In genomic region chr11:32070707-32071106, GRCh38 we compare ENCODE assay signal across 18 cellular contexts. TPM values are rescaled to one million over a fixed set of nuclear protein-coding genes. Genes with fewer than 3 reads are reported as not detected.
DNase-seq lines count a peak whose midpoint lies in the region; TF ChIP-seq lines count a peak whose summit lies in the region.
"Had no signal": no experiment of that assay in that cellular context is flagged by ENCODE, and none has a peak within 500 bp of the region (broad histone marks: within the 10 kb centered on the region; RNA-seq: fewer than 3 reads in every experiment).

No MANE protein-coding gene starts in this region.

- H3K4me1 Mint-ChIP-seq in neural progenitor cell: peaks cover 45% of the 10 kb centered on the region
- no peaks in the 10 kb centered on the region for H3K4me1 Mint-ChIP-seq in activated naive CD8-positive, alpha-beta T cell treated with anti-CD3 and anti-CD28 coated beads for 36 hours
- H3K4me1 Mint-ChIP-seq: B cell had no signal

- H3K27ac ChIP-seq in HEK293 (ENCODE audit: extremely low read depth, low read depth, low read length) (no peak overlapping the region), PC-9 (no peak overlapping the region), neural progenitor cell (no peak overlapping the region)
- H3K27ac ChIP-seq: 22Rv1, A549, C4-2B had no signal

- H3K9me3 ChIP-seq in HEK293 (ENCODE audit: control insufficient read depth, insufficient read depth, low read depth, low read length) (no peaks in the 10 kb centered on the region), PC-9 (ENCODE audit: insufficient read depth, low read depth) (no peaks in the 10 kb centered on the region), neural progenitor cell (ENCODE audit: low read depth) (no peaks in the 10 kb centered on the region)
- H3K9me3 ChIP-seq: A549, Caco-2 had no signal

- H3K27ac Mint-ChIP-seq in neural progenitor cell: no peak overlapping the region
- H3K27ac Mint-ChIP-seq in activated naive CD8-positive, alpha-beta T cell treated with anti-CD3 and anti-CD28 coated beads for 36 hours: no peak overlapping the region
- H3K27ac Mint-ChIP-seq: B cell; CD4-positive, alpha-beta T cell; CD8-positive, alpha-beta T cell had no signal

- H3K36me3 ChIP-seq in HEK293 (ENCODE audit: control insufficient read depth in 2 of 2, insufficient read depth in 1 of 2, low read length in 2 of 2) (no peaks in the 10 kb centered on the region), PC-9 (ENCODE audit: low read depth) (no peaks in the 10 kb centered on the region), neural progenitor cell (no peaks in the 10 kb centered on the region)
- H3K36me3 ChIP-seq: BLaER1 treated with 17β-estradiol and CSF1 and Interleukin-3, amounts not matched to agents 10 nM and 100 nM had no signal

- H3K4me3 Mint-ChIP-seq in neural progenitor cell: no peak overlapping the region
- no peak overlapping the region for H3K4me3 Mint-ChIP-seq in activated naive CD8-positive, alpha-beta T cell treated with anti-CD3 and anti-CD28 coated beads for 36 hours
- H3K4me3 Mint-ChIP-seq: B cell; CD4-positive, alpha-beta T cell; CD8-positive, alpha-beta T cell had no signal

- no peaks in the 10 kb centered on the region for H3K9me3 Mint-ChIP-seq in neural progenitor cell
- no peaks in the 10 kb centered on the region for H3K9me3 Mint-ChIP-seq in activated naive CD8-positive, alpha-beta T cell treated with anti-CD3 and anti-CD28 coated beads for 36 hours
- H3K9me3 Mint-ChIP-seq: CD4-positive, alpha-beta T cell; CD8-positive, alpha-beta T cell had no signal

- POLR2A ChIA-PET in HEK293 (lab: Yijun Ruan, JAX): no interaction called here
- POLR2A ChIA-PET in PC-9 (lab: Charles Lee; ENCODE audit: unreplicated experiment): no interaction called here

- intact Hi-C loops in PC-9 (cut with micrococcal nuclease; ENCODE audit: unreplicated experiment): loop anchor here (5.0 kb wide), 1 partner anchor 82 kb away; no protein-coding TSS in a partner anchor

- H3K79me2 ChIP-seq in PC-9 (ENCODE audit: low read depth): no peaks in the 10 kb centered on the region
- no peaks in the 10 kb centered on the region for H3K79me2 ChIP-seq in neural progenitor cell (ENCODE audit: low read depth)

- 0 out of 2 replicates have a peak, but pooled peaks cover 8% of the 10 kb centered on the region for H3K27me3 ChIP-seq in PC-9 (ENCODE audit: insufficient read depth, low read depth)
- no peaks in the 10 kb centered on the region for H3K27me3 ChIP-seq in neural progenitor cell
- H3K27me3 ChIP-seq: BLaER1 treated with 17β-estradiol and CSF1 and Interleukin-3, amounts not matched to agents 10 nM and 100 nM had no signal

- no peak overlapping the region for H2AFZ ChIP-seq in PC-9
- H2AFZ ChIP-seq in neural progenitor cell (replicated peaks): peak overlapping the region; percentile 74

- H3K9ac ChIP-seq in neural progenitor cell: no peak overlapping the region
- H3K9ac ChIP-seq: BLaER1 treated with 17β-estradiol and CSF1 and Interleukin-3, amounts not matched to agents 10 nM and 100 nM had no signal

- 0 out of 2 replicates have a peak, but pooled peaks cover 5% of the 10 kb centered on the region for H3K4me1 ChIP-seq in HEK293 (ENCODE audit: control insufficient read depth, insufficient read depth, low read length)
- peaks cover 28% of the 10 kb centered on the region for H3K4me1 ChIP-seq in PC-9 (replicated peaks; ENCODE audit: insufficient read depth)
- H3K4me1 ChIP-seq in neural progenitor cell: peaks cover 39% of the 10 kb centered on the region
- H3K4me1 ChIP-seq: A549 had no signal

- CTCF ChIA-PET in HEK293 (lab: Yijun Ruan, JAX): interaction anchor here (1.5 to 5.5 kb wide), 3 partner anchors 18 to 106 kb away, joined by 4 to 35 read pairs (median 6); no protein-coding TSS in a partner anchor
- CTCF ChIA-PET in PC-9 (lab: Charles Lee): no interaction called here

- H3K4me2 ChIP-seq in PC-9: peak overlapping the region; percentile 7
- H3K4me2 ChIP-seq in neural progenitor cell: no peak overlapping the region
- H3K4me2 ChIP-seq: A549 had no signal

- H3K9me2 ChIP-seq in PC-9 (ENCODE audit: insufficient read depth): no peaks in the 10 kb centered on the region

- no peaks in the 10 kb centered on the region for H3K36me3 Mint-ChIP-seq in neural progenitor cell
- no peaks in the 10 kb centered on the region for H3K36me3 Mint-ChIP-seq in activated naive CD8-positive, alpha-beta T cell treated with anti-CD3 and anti-CD28 coated beads for 36 hours
- H3K36me3 Mint-ChIP-seq: CD8-positive, alpha-beta T cell had no signal

- TF ChIP-seq CTCF in HEK293 (tag by site-specific recombination; IDR thresholded peaks at IDR 0.05) (no peak), PC-9 (conservative IDR thresholded peaks at IDR 0.05) (no peak), neural progenitor cell (IDR thresholded peaks at IDR 0.05) (no peak)

- H3K4me3 ChIP-seq in HEK293 (ENCODE audit: low read depth, low read length) (no peak overlapping the region), PC-9 (no peak overlapping the region), neural progenitor cell (no peak overlapping the region)
- H3K4me3 ChIP-seq: A549; BLaER1 treated with 17β-estradiol and CSF1 and Interleukin-3, amounts not matched to agents 10 nM and 100 nM had no signal

- H4K20me1 ChIP-seq in PC-9 (ENCODE audit: insufficient read depth): no peaks in the 10 kb centered on the region
- no peaks in the 10 kb centered on the region for H4K20me1 ChIP-seq in neural progenitor cell (ENCODE audit: low read depth)
- H4K20me1 ChIP-seq: BLaER1 treated with 17β-estradiol and CSF1 and Interleukin-3, amounts not matched to agents 10 nM and 100 nM had no signal

- BruUV-seq in PC-9 (replicated peaks; lab: Mats Ljungman, UMichigan): no TSS peak

- peaks cover 2% of the 10 kb centered on the region for H3K27me3 Mint-ChIP-seq in neural progenitor cell (ENCODE audit: insufficient read depth, low read depth)
- H3K27me3 Mint-ChIP-seq in activated naive CD8-positive, alpha-beta T cell treated with anti-CD3 and anti-CD28 coated beads for 36 hours: peaks cover 26% of the 10 kb centered on the region

- peak in 1 of 2 experiments; percentile 43 for DNase-seq in PC-9
- no peak for DNase-seq in neural progenitor cell (ENCODE audit: low spot score)
- no peak for DNase-seq in NK-92 (lab: John Stamatoyannopoulos, UW; ENCODE audit: unreplicated experiment)
- DNase-seq in activated naive CD8-positive, alpha-beta T cell treated with anti-CD3 and anti-CD28 coated beads for 36 hours: no peak
- no peak for DNase-seq in NCI-H82 treated with DMSO at 0.1 percent for 48 hours (lab: John Stamatoyannopoulos, UW; ENCODE audit: unreplicated experiment)
- DNase-seq: AML-193; Caco-2; Calu3; CD4-positive, alpha-beta T cell; CD8-positive, alpha-beta T cell; DMS79 treated with DMSO at 0.1 percent for 48 hours; GF-D8 had no signal

- no peaks in the 10 kb centered on the region for H3F3A ChIP-seq in PC-9 (ENCODE audit: insufficient read depth, low read depth)
- peaks cover 25% of the 10 kb centered on the region for H3F3A ChIP-seq in neural progenitor cell (ENCODE audit: low read depth)

TF ChIP-seq in HEK293, 187 proteins besides CTCF, POLR2A, EP300 and RAD21:
- peak; percentile 76; the same call in 1 of the 2 replicates for TF ChIP-seq ZBTB49 (tag by site-specific recombination; IDR thresholded peaks at IDR 0.05; ENCODE audit: low read depth)
- TF ChIP-seq SCRT2 (tag by site-specific recombination; IDR thresholded peaks at IDR 0.05): 0 out of 2 replicates have a peak, but pooled peaks have one; percentile 21
- no peak for TF ChIP-seq MZF1 (tag by site-specific recombination; IDR thresholded peaks at IDR 0.05; ENCODE audit: borderline replicate concordance)
TF ChIP-seq in HEK293: peak in this region for 2.

RNA-seq across cellular contexts. Expression of gene RCN1, which starts 20.2 kb away (rescaled TPM):
- total RNA-seq in PC-9 (2021) (206 and 211 TPM in 2 replicates), neural progenitor cell (ENCODE audit: low replicate concordance) (172 and 246 TPM in 2 replicates)
- total RNA-seq in activated naive CD8-positive, alpha-beta T cell treated with anti-CD3 and anti-CD28 coated beads for 36 hours: 10 to 100 TPM; 35.4 to 36.3 TPM
